Comparison of ENCODE assay signal across 19 cellular contexts in genomic region chr13:33806470-33807248, GRCh38.
"Had no signal": no experiment of that assay in that cellular context is flagged by ENCODE, and none has a peak within 500 bp of the region (broad histone marks: within the 10 kb centered on the region; RNA-seq: fewer than 3 reads in every experiment).

No MANE protein-coding gene starts in this region.

- H3K9me3 ChIP-seq: lower lobe of right lung, mucosa of descending colon, sigmoid colon had no signal

- H3K36me3 Mint-ChIP-seq: activated CD8-positive, alpha-beta memory T cell treated with anti-CD3 and anti-CD28 coated beads, Interleukin-2, amount 10 ng/mL, durations not matched to agents 7 days and 5 days; activated naive CD8-positive, alpha-beta T cell; brain; natural killer cell treated with Interleukin-12 subunit alpha and Interleukin-12 subunit beta and Interleukin-15 and Interleukin-18, amount 100 ng/mL, for 72 hours; type B pancreatic cell had no signal

- H3K4me1 Mint-ChIP-seq: activated CD8-positive, alpha-beta memory T cell treated with anti-CD3 and anti-CD28 coated beads, Interleukin-2, amount 10 ng/mL, durations not matched to agents 7 days and 5 days; brain had no signal

- H3K27me3 Mint-ChIP-seq: brain had no signal

- DNase-seq: activated CD4-positive, alpha-beta T cell treated with anti-CD3 and anti-CD28 coated beads for 1 hour; activated CD4-positive, alpha-beta T cell treated with anti-CD3 and anti-CD28 coated beads, Interleukin-2, amount 50 U/mL, for 48 hours; activated CD8-positive, alpha-beta memory T cell treated with anti-CD3 and anti-CD28 coated beads, Interleukin-2, amount 10 ng/mL, durations not matched to agents 7 days and 5 days; activated gamma-delta T cell; activated T-cell treated with anti-CD3 and anti-CD28 coated beads, Interleukin-2, amount 50 U/mL, for 24 hours; amygdala; dorsolateral prefrontal cortex; hypothalamus; lower lobe of right lung; mucosa of descending colon; sigmoid colon; stimulated activated CD4-positive, alpha-beta T cell treated with anti-CD3 and anti-CD28 coated beads, Interleukin-2, amount 100 ng/mL, for 24 hours; stimulated activated naive CD4-positive, alpha-beta T cell; substantia nigra had no signal

- H3K27ac ChIP-seq: dorsolateral prefrontal cortex, lower lobe of right lung, sigmoid colon had no signal

- H3K4me1 ChIP-seq: lower lobe of right lung, sigmoid colon had no signal

- H3K9me3 Mint-ChIP-seq: activated T-cell treated with anti-CD3 and anti-CD28 coated beads, Interleukin-2, amount 50 U/mL, for 24 hours; brain; natural killer cell treated with Interleukin-12 subunit alpha and Interleukin-12 subunit beta and Interleukin-15 and Interleukin-18, amount 100 ng/mL, for 72 hours; type B pancreatic cell had no signal

- H3K27ac Mint-ChIP-seq: activated CD8-positive, alpha-beta memory T cell treated with anti-CD3 and anti-CD28 coated beads, Interleukin-2, amount 10 ng/mL, durations not matched to agents 7 days and 5 days; activated naive CD8-positive, alpha-beta T cell; activated T-cell treated with anti-CD3 and anti-CD28 coated beads, Interleukin-2, amount 50 U/mL, for 24 hours; brain; natural killer cell treated with Interleukin-12 subunit alpha and Interleukin-12 subunit beta and Interleukin-15 and Interleukin-18, amount 100 ng/mL, for 72 hours; type B pancreatic cell had no signal

- H3K4me3 Mint-ChIP-seq: activated CD8-positive, alpha-beta memory T cell treated with anti-CD3 and anti-CD28 coated beads, Interleukin-2, amount 10 ng/mL, durations not matched to agents 7 days and 5 days; activated naive CD8-positive, alpha-beta T cell; activated T-cell treated with anti-CD3 and anti-CD28 coated beads, Interleukin-2, amount 50 U/mL, for 24 hours; brain; natural killer cell treated with Interleukin-12 subunit alpha and Interleukin-12 subunit beta and Interleukin-15 and Interleukin-18, amount 100 ng/mL, for 72 hours; type B pancreatic cell had no signal

- H3K4me3 ChIP-seq: dorsolateral prefrontal cortex, lower lobe of right lung, mucosa of descending colon, sigmoid colon had no signal

- H3K36me3 ChIP-seq: lower lobe of right lung, sigmoid colon had no signal

- H3K27me3 ChIP-seq: sigmoid colon had no signal

- ATAC-seq: activated CD8-positive, alpha-beta memory T cell treated with anti-CD3 and anti-CD28 coated beads, Interleukin-2, amount 10 ng/mL, durations not matched to agents 7 days and 5 days; esophagus mucosa; lower lobe of right lung; mucosa of descending colon; natural killer cell treated with Interleukin-12 subunit alpha and Interleukin-12 subunit beta and Interleukin-15 and Interleukin-18, amount 100 ng/mL, for 72 hours had no signal
